7 cellular contexts compared by ENCODE assay signal in the genomic region with DNA sequence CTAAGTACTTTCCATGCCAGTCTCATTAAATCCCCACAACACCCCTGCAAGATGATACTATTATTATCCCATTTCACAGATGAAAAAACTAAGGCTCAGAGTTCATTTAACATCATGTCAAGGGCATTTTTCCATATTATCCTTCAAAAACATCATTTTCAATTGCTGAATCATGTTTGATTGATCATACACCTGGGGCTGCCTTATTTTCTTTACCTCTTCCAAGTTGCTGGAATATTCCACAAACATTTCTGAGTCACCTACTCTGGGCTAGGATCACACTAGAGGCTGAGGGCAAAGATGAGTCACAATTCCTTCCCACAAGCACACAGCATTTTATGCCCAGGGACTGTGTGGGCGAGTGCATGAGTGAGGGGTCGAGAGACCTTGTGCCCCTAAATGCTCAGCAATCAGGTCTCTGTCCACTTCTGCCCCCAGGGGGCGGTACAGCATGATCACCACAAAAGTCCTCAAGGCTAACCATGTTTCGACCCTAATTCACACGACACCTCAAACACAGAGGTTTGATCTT. TPM values are rescaled to one million over a fixed set of nuclear protein-coding genes. Genes with fewer than 3 reads are reported as not detected.
DNase-seq lines count a peak whose midpoint lies in the region; ATAC-seq and TF ChIP-seq lines count a peak whose summit lies in the region.

No MANE protein-coding gene starts in this region.

- H3K9me3 Mint-ChIP-seq in activated T-cell treated with anti-CD3 and anti-CD28 coated beads, Interleukin-2, amount 50 U/mL, for 72 hours = peaks cover 5 to 6% of the 10 kb centered on the region in 2 donors
- peaks cover 6% of the 10 kb centered on the region for H3K9me3 Mint-ChIP-seq in stimulated activated memory B cell treated with anti-CD40 and anti-IgM and Interleukin-4, amounts not matched to agents 10 μg/mL and 1 μg/mL and 100 μg/mL, for 72 hours

- H3K27me3 Mint-ChIP-seq in activated T-cell treated with anti-CD3 and anti-CD28 coated beads, Interleukin-2, amount 50 U/mL, for 72 hours (ENCODE audit: low read depth) = no peaks in the 10 kb centered on the region
- peaks cover 17% of the 10 kb centered on the region for H3K27me3 Mint-ChIP-seq in stimulated activated memory B cell treated with anti-CD40 and anti-IgM and Interleukin-4, amounts not matched to agents 10 μg/mL and 1 μg/mL and 100 μg/mL, for 72 hours

- peak; percentile 57 for DNase-seq in GM12865 (ENCODE audit: low read depth)
- DNase-seq in NB4 (ENCODE audit: low read depth) = peak; percentile 85
- DNase-seq in activated T-cell treated with anti-CD3 and anti-CD28 coated beads, Interleukin-2, amount 50 U/mL, for 72 hours = peak; percentile 59 to 83
- DNase-seq in hepatic stellate cell (ENCODE audit: low spot score) = peak; percentile 73
- no peak for DNase-seq in NCI-H1930 (lab: John Stamatoyannopoulos, UW)

- peaks cover 9 to 10% of the 10 kb centered on the region in 2 donors for H3K36me3 Mint-ChIP-seq in activated T-cell treated with anti-CD3 and anti-CD28 coated beads, Interleukin-2, amount 50 U/mL, for 72 hours (ENCODE audit: insufficient read depth in 2 of 2)
- peaks cover 7% of the 10 kb centered on the region for H3K36me3 Mint-ChIP-seq in stimulated activated memory B cell treated with anti-CD40 and anti-IgM and Interleukin-4, amounts not matched to agents 10 μg/mL and 1 μg/mL and 100 μg/mL, for 72 hours

- TF ChIP-seq POLR2A in NB4 (IDR thresholded peaks at IDR 0.05; ENCODE audit: extremely low read depth, insufficient read length) = no peak

- TF ChIP-seq CTCF in GM12865 (IDR thresholded peaks at IDR 0.05; ENCODE audit: insufficient read depth, low read depth, low read length, missing control alignments) = peak; percentile 43
- TF ChIP-seq CTCF in NB4 (IDR thresholded peaks at IDR 0.05; ENCODE audit: low read depth, low read length) = peak; percentile 91

- no peak overlapping the region for H3K4me3 ChIP-seq in GM12865 (ENCODE audit: low read depth, low read length)
- no peak overlapping the region for H3K4me3 ChIP-seq in NB4 (ENCODE audit: low read depth, low read length)

- ATAC-seq in activated T-cell treated with anti-CD3 and anti-CD28 coated beads, Interleukin-2, amount 50 U/mL, for 72 hours (replicated peaks in 1 of 2) = peak; percentile 56 to 59
- ATAC-seq in stimulated activated memory B cell treated with anti-CD40 and anti-IgM and Interleukin-4, amounts not matched to agents 10 μg/mL and 1 μg/mL and 100 μg/mL, for 72 hours = peak; percentile 16
- ATAC-seq in GM21360 (IDR thresholded peaks at IDR 0.05; ENCODE audit: unreplicated experiment) = no peak

- H3K4me1 Mint-ChIP-seq in activated T-cell treated with anti-CD3 and anti-CD28 coated beads, Interleukin-2, amount 50 U/mL, for 72 hours (ENCODE audit: low read depth) = peaks cover 43% of the 10 kb centered on the region
- H3K4me1 Mint-ChIP-seq in stimulated activated memory B cell treated with anti-CD40 and anti-IgM and Interleukin-4, amounts not matched to agents 10 μg/mL and 1 μg/mL and 100 μg/mL, for 72 hours = peaks cover 55% of the 10 kb centered on the region

- H3K4me3 Mint-ChIP-seq in activated T-cell treated with anti-CD3 and anti-CD28 coated beads, Interleukin-2, amount 50 U/mL, for 72 hours = no peak overlapping the region
- H3K4me3 Mint-ChIP-seq in stimulated activated memory B cell treated with anti-CD40 and anti-IgM and Interleukin-4, amounts not matched to agents 10 μg/mL and 1 μg/mL and 100 μg/mL, for 72 hours = no peak overlapping the region

- no peak overlapping the region for H3K27ac Mint-ChIP-seq in activated T-cell treated with anti-CD3 and anti-CD28 coated beads, Interleukin-2, amount 50 U/mL, for 72 hours
- H3K27ac Mint-ChIP-seq in stimulated activated memory B cell treated with anti-CD40 and anti-IgM and Interleukin-4, amounts not matched to agents 10 μg/mL and 1 μg/mL and 100 μg/mL, for 72 hours = peak overlapping the region; percentile 86

RNA-seq across cellular contexts. Expression of a gene that starts 14.1 kb away (rescaled TPM):
- total RNA-seq in activated T-cell treated with anti-CD3 and anti-CD28 coated beads, Interleukin-2, amount 50 U/mL, for 72 hours = under 1 TPM; 0.65 to 0.74 TPM

RNA-seq across cellular contexts. Expression of a gene that starts 21.7 kb away (rescaled TPM):
- total RNA-seq in activated T-cell treated with anti-CD3 and anti-CD28 coated beads, Interleukin-2, amount 50 U/mL, for 72 hours = 10 to 100 TPM; 49.6 to 55.4 TPM

RNA-seq across cellular contexts. Expression of a gene that starts 49.6 kb away (rescaled TPM):
- 100 to 1,000 TPM; 115 to 139 TPM for total RNA-seq in activated T-cell treated with anti-CD3 and anti-CD28 coated beads, Interleukin-2, amount 50 U/mL, for 72 hours

RNA-seq across cellular contexts. Expression of a gene that starts 51.0 kb away (rescaled TPM):
- total RNA-seq in activated T-cell treated with anti-CD3 and anti-CD28 coated beads, Interleukin-2, amount 50 U/mL, for 72 hours = 10 to 100 TPM; 75.7 to 78.8 TPM

Comparison
In these comparisons a context has a peak if more than half of its experiments do, and no peak if none do; other contexts are left out.
1. DNase-seq: peak in GM12865 (single experiment), NB4 (single experiment), activated T-cell treated with anti-CD3 and anti-CD28 coated beads, Interleukin-2, amount 50 U/mL, for 72 hours (2 of 2) and hepatic stellate cell (single experiment); none in NCI-H1930 (0 of 2).